22 cellular contexts compared by ENCODE assay signal in genomic region chr4:142334931-142335330, GRCh38.
"Had no signal": no experiment of that assay in that cellular context is flagged by ENCODE, and none has a peak within 500 bp of the region (broad histone marks: within the 10 kb centered on the region; RNA-seq: fewer than 3 reads in every experiment).

No MANE protein-coding gene starts in this region.

- ATAC-seq: activated naive CD4-positive, alpha-beta T cell treated with anti-CD3 and anti-CD28 coated beads, Interleukin-2, amount 50 U/mL, for 72 hours; left lobe of liver; naive thymus-derived CD4-positive, alpha-beta T cell had no signal

- H3K4me1 ChIP-seq: colonic mucosa, testis had no signal

- H3K27ac Mint-ChIP-seq: activated CD4-positive, alpha-beta memory T cell treated with anti-CD3 and anti-CD28 coated beads for 36 hours; activated CD4-positive, alpha-beta T cell treated with anti-CD3 and anti-CD28 coated beads, Interleukin-2, amount 10 ng/mL, durations not matched to agents 24 days and 14 days; activated naive CD4-positive, alpha-beta T cell treated with anti-CD3 and anti-CD28 coated beads, Interleukin-2, amount 50 U/mL, for 72 hours; activated T-helper 2 cell treated with anti-CD3 and anti-CD28 coated beads, Interferon-gamma antibody, Interleukin-2, Interleukin-4, amounts not matched to agents 10 μg/mL and 5 μg/mL and 100 μg/mL, durations not matched to agents 14 hours and 24 hours and 36 hours; progenitor cell of endocrine pancreas had no signal

- H3K4me3 ChIP-seq: colonic mucosa, heart right ventricle, ovary, testis, transverse colon had no signal

- H3K27me3 ChIP-seq: colonic mucosa, heart right ventricle, ovary, testis, transverse colon had no signal

- H3K9me3 Mint-ChIP-seq: activated naive CD4-positive, alpha-beta T cell treated with anti-CD3 and anti-CD28 coated beads, Interleukin-2, amount 50 U/mL, for 72 hours; activated T-helper 2 cell treated with anti-CD3 and anti-CD28 coated beads, Interferon-gamma antibody, Interleukin-2, Interleukin-4, amounts not matched to agents 10 μg/mL and 5 μg/mL and 100 μg/mL, durations not matched to agents 14 hours and 24 hours and 36 hours had no signal

- H3K36me3 ChIP-seq: colonic mucosa, heart right ventricle, ovary, transverse colon had no signal

- H3K4me3 Mint-ChIP-seq: activated CD4-positive, alpha-beta memory T cell treated with anti-CD3 and anti-CD28 coated beads for 36 hours; activated CD4-positive, alpha-beta T cell treated with anti-CD3 and anti-CD28 coated beads, Interleukin-2, amount 10 ng/mL, durations not matched to agents 24 days and 14 days had no signal

- H3K27me3 Mint-ChIP-seq: activated CD4-positive, alpha-beta memory T cell treated with anti-CD3 and anti-CD28 coated beads for 36 hours; activated CD4-positive, alpha-beta T cell treated with anti-CD3 and anti-CD28 coated beads, Interleukin-2, amount 10 ng/mL, durations not matched to agents 24 days and 14 days; naive thymus-derived CD4-positive, alpha-beta T cell; progenitor cell of endocrine pancreas had no signal

- H3K9me3 ChIP-seq: colonic mucosa, ovary, testis, transverse colon had no signal

- H3K27ac ChIP-seq: colonic mucosa, ovary, transverse colon, VCaP had no signal

- DNase-seq: activated CD4-positive, alpha-beta memory T cell treated with anti-CD3 and anti-CD28 coated beads for 36 hours; activated CD8-positive, alpha-beta memory T cell treated with anti-CD3 and anti-CD28 coated beads, Interleukin-2, amount 50 U/mL, for 4 hours; activated naive CD4-positive, alpha-beta T cell; activated T-cell treated with anti-CD3 and anti-CD28 coated beads, Interleukin-2, amount 50 U/mL, for 1 hour; colonic mucosa; effector CD8-positive, alpha-beta T cell; foreskin fibroblast; heart right ventricle; kidney glomerular epithelial cell; naive thymus-derived CD4-positive, alpha-beta T cell; ovary; retina; stimulated activated naive CD4-positive, alpha-beta T cell treated with Interleukin-2 at 50 U/mL for 16 hours; T-helper 9 cell; testis; transverse colon had no signal
